8 cellular contexts compared by ENCODE assay signal in genomic region chr3:134485075-134485536, GRCh38. TPM values are rescaled to one million over a fixed set of nuclear protein-coding genes. Genes with fewer than 3 reads are reported as not detected.
A peak's percentile ranks its signal among the peaks of the same experiment; 100 is the strongest.
DNase-seq lines count a peak whose midpoint lies in the region; ATAC-seq and TF ChIP-seq lines count a peak whose summit lies in the region.

No MANE protein-coding gene starts in this region.

- peak overlapping the region; percentile 100 for H3K27ac Mint-ChIP-seq in activated naive CD4-positive, alpha-beta T cell treated with anti-CD3 and anti-CD28 coated beads, Interleukin-2, amount 50 U/mL, for 24 hours

- peaks cover 51% of the 10 kb centered on the region for H3K4me1 Mint-ChIP-seq in activated naive CD4-positive, alpha-beta T cell treated with anti-CD3 and anti-CD28 coated beads, Interleukin-2, amount 50 U/mL, for 24 hours

- H3K4me3 Mint-ChIP-seq in activated naive CD4-positive, alpha-beta T cell treated with anti-CD3 and anti-CD28 coated beads, Interleukin-2, amount 50 U/mL, for 24 hours: peak overlapping the region; percentile 96

- H3K4me1 ChIP-seq in lower lobe of right lung: peaks cover 37% of the 10 kb centered on the region
- peaks cover 33% of the 10 kb centered on the region for H3K4me1 ChIP-seq in upper lobe of right lung

- H3K9me3 ChIP-seq in lower lobe of right lung: no peaks in the 10 kb centered on the region
- no peaks in the 10 kb centered on the region for H3K9me3 ChIP-seq in upper lobe of right lung

- TF ChIP-seq CTCF in choroid plexus epithelial cell (conservative IDR thresholded peaks at IDR 0.05; ENCODE audit: low read depth, low read length) (no peak), lower lobe of right lung (IDR thresholded peaks at IDR 0.05) (no peak), upper lobe of right lung (IDR thresholded peaks at IDR 0.05) (no peak)

- peaks cover 13% of the 10 kb centered on the region for H3K36me3 Mint-ChIP-seq in activated naive CD4-positive, alpha-beta T cell treated with anti-CD3 and anti-CD28 coated beads, Interleukin-2, amount 50 U/mL, for 24 hours

- H3K4me3 ChIP-seq in choroid plexus epithelial cell (ENCODE audit: low read depth, low read length) (peak overlapping the region; percentile 88), lower lobe of right lung (peak overlapping the region; percentile 88), upper lobe of right lung (peak overlapping the region; percentile 94)

- H3K36me3 ChIP-seq in lower lobe of right lung: peaks cover 26% of the 10 kb centered on the region
- peaks cover 26% of the 10 kb centered on the region for H3K36me3 ChIP-seq in upper lobe of right lung

- peak overlapping the region; percentile 97 for H3K27ac ChIP-seq in lower lobe of right lung
- peak overlapping the region; percentile 98 for H3K27ac ChIP-seq in upper lobe of right lung

- no peaks in the 10 kb centered on the region for H3K27me3 Mint-ChIP-seq in activated naive CD4-positive, alpha-beta T cell treated with anti-CD3 and anti-CD28 coated beads, Interleukin-2, amount 50 U/mL, for 24 hours

- no peaks in the 10 kb centered on the region for H3K9me3 Mint-ChIP-seq in activated naive CD4-positive, alpha-beta T cell treated with anti-CD3 and anti-CD28 coated beads, Interleukin-2, amount 50 U/mL, for 24 hours

- ATAC-seq in HG02678 (IDR thresholded peaks at IDR 0.05; ENCODE audit: unreplicated experiment): peak; percentile 11
- ATAC-seq in lower lobe of right lung: peak in 1 of 2 donors; percentile 5
- ATAC-seq in upper lobe of right lung: no peak

- DNase-seq in activated naive CD4-positive, alpha-beta T cell treated with anti-CD3 and anti-CD28 coated beads, Interleukin-2, amount 50 U/mL, for 16 hours: no peak
- DNase-seq in NOMO-1 treated with DMSO at 0.1 percent for 48 hours (lab: John Stamatoyannopoulos, UW; ENCODE audit: unreplicated experiment): peak; percentile 56
- peak; percentile 39 for DNase-seq in choroid plexus epithelial cell (ENCODE audit: low read depth)
- DNase-seq in lower lobe of right lung: no peak
- no peak for DNase-seq in upper lobe of right lung
- DNase-seq in UCSD-AML1 (lab: John Stamatoyannopoulos, UW; ENCODE audit: unreplicated experiment): no peak

- H3K27me3 ChIP-seq in lower lobe of right lung (ENCODE audit: low read depth): no peaks in the 10 kb centered on the region
- H3K27me3 ChIP-seq in upper lobe of right lung: no peaks in the 10 kb centered on the region

- intact Hi-C loops in lower lobe of right lung (cut with DNase I) (no loop called here), upper lobe of right lung (cut with DNase I) (no loop called here)

RNA-seq across cellular contexts. Expression of gene ANAPC13, which starts 0.7 kb away (rescaled TPM):
- total RNA-seq in lower lobe of right lung (53.1 TPM), upper lobe of right lung (58.1 TPM)

RNA-seq across cellular contexts. Expression of gene CEP63, which starts 0.8 kb away (rescaled TPM):
- total RNA-seq in lower lobe of right lung: 20.6 TPM
- 22.1 TPM for total RNA-seq in upper lobe of right lung

Comparison
In these comparisons a context has a peak if more than half of its experiments do, and no peak if none do; other contexts are left out.
1. DNase-seq: peak in NOMO-1 treated with DMSO at 0.1 percent for 48 hours (single experiment) and choroid plexus epithelial cell (single experiment); none in activated naive CD4-positive, alpha-beta T cell treated with anti-CD3 and anti-CD28 coated beads, Interleukin-2, amount 50 U/mL, for 16 hours (single experiment), lower lobe of right lung (single experiment), upper lobe of right lung (single experiment) and UCSD-AML1 (single experiment).
2. Peak in every context shown above with its lines, with median percentiles within 50 percentile points of each other: H3K4me3 ChIP-seq.